1 cellular context compared by ENCODE assay signal in genomic region chr15:27545494-27546255, GRCh38.
TF ChIP-seq lines count a peak whose summit lies in the region.

No MANE protein-coding gene starts in this region.

TF ChIP-seq in GM23338, 12 proteins besides CTCF, POLR2A, EP300 and RAD21 (continued from another document):
- TF ChIP-seq POLR2AphosphoS5 (IDR thresholded peaks at IDR 0.05; ENCODE audit: low read depth) (no peak), JUNB (IDR thresholded peaks at IDR 0.05; ENCODE audit: unreplicated experiment) (no peak), EZH2 (IDR thresholded peaks at IDR 0.05; ENCODE audit: low read depth, unreplicated experiment) (no peak), CREB1 (CRISPR knock-in tag; IDR thresholded peaks at IDR 0.05; ENCODE audit: low read depth) (no peak), EZH2phosphoT487 (IDR thresholded peaks at IDR 0.05; ENCODE audit: unreplicated experiment) (no peak), STAT1 (IDR thresholded peaks at IDR 0.05; ENCODE audit: unreplicated experiment) (no peak), ZNF462 (CRISPR knock-in tag; IDR thresholded peaks at IDR 0.05) (no peak), NANOG (IDR thresholded peaks at IDR 0.05; ENCODE audit: borderline replicate concordance) (no peak), ETS1 (IDR thresholded peaks at IDR 0.05) (no peak)
